9 cellular contexts compared by ENCODE assay signal in genomic region chr5:173745123-173745522, GRCh38.
A peak's percentile ranks its signal among the peaks of the same experiment; 100 is the strongest.
DNase-seq lines count a peak whose midpoint lies in the region; ATAC-seq and TF ChIP-seq lines count a peak whose summit lies in the region.
"Had no signal": no experiment of that assay in that cellular context is flagged by ENCODE, and none has a peak within 500 bp of the region (broad histone marks: within the 10 kb centered on the region; RNA-seq: fewer than 3 reads in every experiment).

No MANE protein-coding gene starts in this region.

- no peaks in the 10 kb centered on the region for H3K4me1 ChIP-seq in mucosa of descending colon (ENCODE audit: low read depth)

- TF ChIP-seq CTCF in mucosa of descending colon (IDR thresholded peaks at IDR 0.05) (no peak), MCF 10A (IDR thresholded peaks at IDR 0.05; ENCODE audit: unreplicated experiment) (no peak)

- H3K36me3 Mint-ChIP-seq in MCF 10A (ENCODE audit: insufficient read depth, unreplicated experiment), result no peaks in the 10 kb centered on the region

- peaks cover 20% of the 10 kb centered on the region for H3K4me1 Mint-ChIP-seq in MCF 10A (ENCODE audit: insufficient read depth, unreplicated experiment)

- no peaks in the 10 kb centered on the region for H3K9me3 ChIP-seq in mucosa of descending colon

- DNase-seq in NCI-H345 treated with DMSO at 0.1 percent for 48 hours (lab: John Stamatoyannopoulos, UW; ENCODE audit: unreplicated experiment), result peak; percentile 87
- DNase-seq in mucosa of descending colon, result peak in 2 of 3 donors; percentile 32 to 46
- DNase-seq in GDM1 (lab: John Stamatoyannopoulos, UW), result no peak
- no peak for DNase-seq in Right ventricle myocardium superior
- DNase-seq in MCF 10A (ENCODE audit: unreplicated experiment), result no peak
- DNase-seq in hippocampal formation (lab: John Stamatoyannopoulos, UW), result no peak

- BruUV-seq in MCF 10A (replicated peaks; lab: Mats Ljungman, UMichigan), result no TSS peak

- no peaks in the 10 kb centered on the region for H3K9me3 Mint-ChIP-seq in MCF 10A (ENCODE audit: unreplicated experiment)

- H3K36me3 ChIP-seq in mucosa of descending colon (ENCODE audit: low read depth), result no peaks in the 10 kb centered on the region

- peak; percentile 62 for ATAC-seq in GM18867 (IDR thresholded peaks at IDR 0.05; ENCODE audit: unreplicated experiment)
- ATAC-seq in HG02678 (IDR thresholded peaks at IDR 0.05; ENCODE audit: unreplicated experiment), result peak; percentile 62
- ATAC-seq in mucosa of descending colon, result peak; percentile 71
- no peak for ATAC-seq in Right ventricle myocardium superior (ENCODE audit: poor library complexity)

- intact Hi-C loops in mucosa of descending colon (cut with DNase I, micrococcal nuclease) (no loop called here), Right ventricle myocardium superior (cut with DNase I) (no loop called here), MCF 10A (cut with micrococcal nuclease) (no loop called here)

- H3K27me3 Mint-ChIP-seq in MCF 10A (ENCODE audit: insufficient read depth, unreplicated experiment), result no peaks in the 10 kb centered on the region

- CTCF ChIA-PET in MCF 10A (lab: Yijun Ruan, JAX), result interaction anchor here (0.5 to 1.3 kb wide), 9 partner anchors 10 to 230 kb away, joined by 3 to 5 read pairs (median 3); no protein-coding TSS in a partner anchor

- no peak overlapping the region for H3K4me3 ChIP-seq in mucosa of descending colon
- H3K4me3 ChIP-seq: lung had no signal

- POLR2A ChIA-PET in MCF 10A (lab: Yijun Ruan, JAX), result interaction anchor here (0.6 to 1.3 kb wide), 3 partner anchors 31 to 143 kb away, joined by 3 read pairs; partner anchors contain the start of gene CPEB4

- no peak overlapping the region for H3K27ac Mint-ChIP-seq in MCF 10A (ENCODE audit: low read depth, unreplicated experiment)

- no peak overlapping the region for H3K4me3 Mint-ChIP-seq in MCF 10A (ENCODE audit: unreplicated experiment)

Comparison
In these comparisons a context has a peak if more than half of its experiments do, and no peak if none do; other contexts are left out.
1. DNase-seq: peak in NCI-H345 treated with DMSO at 0.1 percent for 48 hours (single experiment) and mucosa of descending colon (2 of 3); none in GDM1 (single experiment), Right ventricle myocardium superior (single experiment), MCF 10A (single experiment) and hippocampal formation (0 of 2).